Comparison of ENCODE assay signal across 12 cellular contexts in the genomic region with DNA sequence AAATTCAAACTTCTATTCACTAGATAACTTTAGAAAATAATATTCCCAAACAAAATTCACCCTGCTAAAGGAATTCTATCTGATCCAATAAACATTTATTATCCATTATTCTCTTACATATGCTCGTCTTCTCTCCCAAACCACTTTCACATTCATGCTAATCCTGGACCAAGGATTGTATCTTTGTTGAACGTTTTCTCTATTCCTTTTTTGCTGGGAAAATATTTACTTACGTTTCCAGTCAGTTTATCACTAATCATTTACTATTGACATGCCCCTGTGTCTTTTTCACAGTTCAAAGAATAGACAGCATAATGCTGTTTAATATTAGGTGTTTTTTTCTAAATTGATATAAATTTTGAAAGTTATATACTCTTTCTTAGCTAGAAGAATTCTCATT. TPM values are rescaled to one million over a fixed set of nuclear protein-coding genes. Genes with fewer than 3 reads are reported as not detected.
"Had no signal": no experiment of that assay in that cellular context is flagged by ENCODE, and none has a peak within 500 bp of the region (broad histone marks: within the 10 kb centered on the region; RNA-seq: fewer than 3 reads in every experiment).

No MANE protein-coding gene starts in this region.

- H2AFZ ChIP-seq: GM23248, GM23338 had no signal

- H3K4me3 ChIP-seq: GM23248, GM23338, HAP-1 had no signal

- ATAC-seq: GM23338, HCT116 had no signal

- H3K36me3 ChIP-seq: HAP-1 had no signal

- H3K9me3 ChIP-seq: HAP-1 had no signal

- H3K4me2 ChIP-seq: GM23338 had no signal

- H3K4me1 ChIP-seq: HAP-1 had no signal

- H3K9ac ChIP-seq: GM23248 had no signal

- DNase-seq: GM23248, GOT3, H7, H9, HCEC 1CT, HFFc6 had no signal

- H3K27ac ChIP-seq: GM23248 had no signal

- FAIRE-seq: H1, H54 had no signal

RNA-seq across cellular contexts. Expression of gene TEX47, which starts 3.2 kb away (rescaled TPM):
- total RNA-seq: GM23248, GM23338, H1, H4, H7, H9, HFFc6 had no signal
- polyA plus RNA-seq: GM23248, GM23338, H1 had no signal

RNA-seq across cellular contexts. Expression of gene ZNF804B, which starts 32.9 kb away (rescaled TPM):
- total RNA-seq: GM23248, GM23338, H1, H7, H9, HFFc6 had no signal
- polyA plus RNA-seq: GM23248, GM23338, H1 had no signal
